Comparison of ENCODE assay signal across 2 cellular contexts in genomic region chr2:44301111-44301510, GRCh38.
TF ChIP-seq lines count a peak whose summit lies in the region.

No MANE protein-coding gene starts in this region.

TF ChIP-seq in A549, 52 proteins besides CTCF, POLR2A, EP300 and RAD21:
- TF ChIP-seq MAX (IDR thresholded peaks at IDR 0.05) (no peak), MAFK (IDR thresholded peaks at IDR 0.05; ENCODE audit: partially characterized antibody) (peak; percentile 57)

TF ChIP-seq in K562, 482 proteins besides CTCF, POLR2A, EP300 and RAD21:
- TF ChIP-seq NCOR1 (IDR thresholded peaks at IDR 0.05) = no peak
- no peak for TF ChIP-seq ZC3H11A (IDR thresholded peaks at IDR 0.05; ENCODE audit: low read depth, low read length)
- TF ChIP-seq KLF16 (IDR thresholded peaks at IDR 0.05) = no peak
- TF ChIP-seq, protein P1, sequence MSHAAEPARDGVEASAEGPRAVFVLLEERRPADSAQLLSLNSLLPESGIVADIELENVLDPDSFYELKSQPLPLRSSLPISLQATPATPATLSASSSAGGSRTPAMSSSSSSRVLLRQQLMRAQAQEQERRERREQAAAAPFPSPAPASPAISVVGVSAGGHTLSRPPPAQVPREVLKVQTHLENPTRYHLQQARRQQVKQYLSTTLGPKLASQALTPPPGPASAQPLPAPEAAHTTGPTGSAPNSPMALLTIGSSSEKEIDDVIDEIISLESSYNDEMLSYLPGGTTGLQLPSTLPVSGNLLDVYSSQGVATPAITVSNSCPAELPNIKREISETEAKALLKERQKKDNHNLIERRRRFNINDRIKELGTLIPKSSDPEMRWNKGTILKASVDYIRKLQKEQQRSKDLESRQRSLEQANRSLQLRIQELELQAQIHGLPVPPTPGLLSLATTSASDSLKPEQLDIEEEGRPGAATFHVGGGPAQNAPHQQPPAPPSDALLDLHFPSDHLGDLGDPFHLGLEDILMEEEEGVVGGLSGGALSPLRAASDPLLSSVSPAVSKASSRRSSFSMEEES (CRISPR knock-in tag; IDR thresholded peaks at IDR 0.05) = no peak
- TF ChIP-seq REST (CRISPR knock-in tag; IDR thresholded peaks at IDR 0.05; ENCODE audit: low read depth) = no peak
- TF ChIP-seq NUFIP1 (IDR thresholded peaks at IDR 0.05; ENCODE audit: partially characterized antibody) = no peak
- TF ChIP-seq, protein P2, sequence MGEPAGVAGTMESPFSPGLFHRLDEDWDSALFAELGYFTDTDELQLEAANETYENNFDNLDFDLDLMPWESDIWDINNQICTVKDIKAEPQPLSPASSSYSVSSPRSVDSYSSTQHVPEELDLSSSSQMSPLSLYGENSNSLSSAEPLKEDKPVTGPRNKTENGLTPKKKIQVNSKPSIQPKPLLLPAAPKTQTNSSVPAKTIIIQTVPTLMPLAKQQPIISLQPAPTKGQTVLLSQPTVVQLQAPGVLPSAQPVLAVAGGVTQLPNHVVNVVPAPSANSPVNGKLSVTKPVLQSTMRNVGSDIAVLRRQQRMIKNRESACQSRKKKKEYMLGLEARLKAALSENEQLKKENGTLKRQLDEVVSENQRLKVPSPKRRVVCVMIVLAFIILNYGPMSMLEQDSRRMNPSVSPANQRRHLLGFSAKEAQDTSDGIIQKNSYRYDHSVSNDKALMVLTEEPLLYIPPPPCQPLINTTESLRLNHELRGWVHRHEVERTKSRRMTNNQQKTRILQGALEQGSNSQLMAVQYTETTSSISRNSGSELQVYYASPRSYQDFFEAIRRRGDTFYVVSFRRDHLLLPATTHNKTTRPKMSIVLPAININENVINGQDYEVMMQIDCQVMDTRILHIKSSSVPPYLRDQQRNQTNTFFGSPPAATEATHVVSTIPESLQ (CRISPR knock-in tag; IDR thresholded peaks at IDR 0.05) = no peak
- TF ChIP-seq MAFG (tag; conservative IDR thresholded peaks at IDR 0.05) = peak; percentile 63
- peak; percentile 70; the same call in 1 of the 2 replicates for TF ChIP-seq C11orf30 (IDR thresholded peaks at IDR 0.05; ENCODE audit: low read depth)
- TF ChIP-seq ZNF316 (IDR thresholded peaks at IDR 0.05) = peak; percentile 77
- TF ChIP-seq, protein P3, sequence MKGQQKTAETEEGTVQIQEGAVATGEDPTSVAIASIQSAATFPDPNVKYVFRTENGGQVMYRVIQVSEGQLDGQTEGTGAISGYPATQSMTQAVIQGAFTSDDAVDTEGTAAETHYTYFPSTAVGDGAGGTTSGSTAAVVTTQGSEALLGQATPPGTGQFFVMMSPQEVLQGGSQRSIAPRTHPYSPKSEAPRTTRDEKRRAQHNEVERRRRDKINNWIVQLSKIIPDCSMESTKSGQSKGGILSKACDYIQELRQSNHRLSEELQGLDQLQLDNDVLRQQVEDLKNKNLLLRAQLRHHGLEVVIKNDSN (CRISPR knock-in tag; IDR thresholded peaks at IDR 0.05) = no peak
- peak; percentile 43 for TF ChIP-seq MAFF (IDR thresholded peaks at IDR 0.05; ENCODE audit: low read length)
